13 cellular contexts compared by ENCODE assay signal in genomic region chr7:127717502-127718125, GRCh38.
DNase-seq lines count a peak whose midpoint lies in the region; ATAC-seq, FAIRE-seq and TF ChIP-seq lines count a peak whose summit lies in the region.
"Had no signal": no experiment of that assay in that cellular context is flagged by ENCODE, and none has a peak within 500 bp of the region (broad histone marks: within the 10 kb centered on the region; RNA-seq: fewer than 3 reads in every experiment).

No MANE protein-coding gene starts in this region.

- peaks cover 74% of the 10 kb centered on the region for H3K79me2 ChIP-seq in keratinocyte (ENCODE audit: control insufficient read depth, insufficient read depth, low read length)

- peaks cover 2% of the 10 kb centered on the region for H3K9me3 Mint-ChIP-seq in activated CD4-positive, alpha-beta T cell treated with anti-CD3 and anti-CD28 coated beads, Interleukin-2, amount 10 ng/mL, durations not matched to agents 24 days and 14 days
- 0 out of 2 replicates have a peak, but pooled peaks cover 2% of the 10 kb centered on the region for H3K9me3 Mint-ChIP-seq in HFFc6
- H3K9me3 Mint-ChIP-seq in activated naive CD8-positive, alpha-beta T cell treated with anti-CD3 and anti-CD28 coated beads, Interleukin-2, amount 50 U/mL, for 24 hours: no peaks in the 10 kb centered on the region
- H3K9me3 Mint-ChIP-seq: type B pancreatic cell had no signal

- no peak for TF ChIP-seq CTCF in HFFc6 (IDR thresholded peaks at IDR 0.05)
- TF ChIP-seq CTCF in keratinocyte (optimal IDR thresholded peaks at IDR 0.05 in 1 of 3, IDR thresholded peaks at IDR 0.05 in 1 of 3, conservative IDR thresholded peaks at IDR 0.05 in 1 of 3; ENCODE audit: extremely low read depth in 1 of 3, insufficient read depth in 2 of 3, low read length in 3 of 3): no peak

- peak; percentile 26 for FAIRE-seq in keratinocyte (lab: Jason Lieb, UNC)
- FAIRE-seq: HTR-8/SVneo had no signal

- DNase-seq in activated CD4-positive, alpha-beta T cell treated with anti-CD3 and anti-CD28 coated beads, Interleukin-2, amount 10 ng/mL, durations not matched to agents 24 days and 14 days: no peak
- DNase-seq in activated CD4-positive, alpha-beta T cell treated with anti-CD3 and anti-CD28 coated beads, Interleukin-2, amount 50 U/mL, for 4 hours: no peak
- DNase-seq in HFFc6 (no peak), keratinocyte (ENCODE audit: low read depth, low spot score) (no peak), NCI-H1930 (lab: John Stamatoyannopoulos, UW) (no peak), SIG-M5 (lab: John Stamatoyannopoulos, UW) (no peak), activated gamma-delta T cell (lab: John Stamatoyannopoulos, UW) (no peak)
- no peak for DNase-seq in activated naive CD8-positive, alpha-beta T cell treated with anti-CD3 and anti-CD28 coated beads, Interleukin-2, amount 50 U/mL, for 24 hours
- DNase-seq: foreskin fibroblast, NCI-H1048 had no signal

- no peak overlapping the region for H2AFZ ChIP-seq in keratinocyte (ENCODE audit: control insufficient read depth, low read length)

- H3K4me3 ChIP-seq in keratinocyte (ENCODE audit: control insufficient read depth in 2 of 3, extremely low read depth in 1 of 3, insufficient read depth in 2 of 3, low read depth in 1 of 3, low read length in 3 of 3): no peak overlapping the region

- intact Hi-C loops in activated CD4-positive, alpha-beta T cell treated with anti-CD3 and anti-CD28 coated beads, Interleukin-2, amount 10 ng/mL, durations not matched to agents 24 days and 14 days (cut with micrococcal nuclease): loop anchor here (1.0 to 5.0 kb wide), 3 partner anchors 9 to 140 kb away; no protein-coding TSS in a partner anchor

- no peaks in the 10 kb centered on the region for H3K4me1 ChIP-seq in keratinocyte (ENCODE audit: control insufficient read depth, extremely low read depth, insufficient read depth, low read length)

- peaks cover 76% of the 10 kb centered on the region for H3K36me3 Mint-ChIP-seq in activated CD4-positive, alpha-beta T cell treated with anti-CD3 and anti-CD28 coated beads, Interleukin-2, amount 10 ng/mL, durations not matched to agents 24 days and 14 days (ENCODE audit: low read depth)
- H3K36me3 Mint-ChIP-seq in HFFc6 (ENCODE audit: low read depth): peaks cover 39% of the 10 kb centered on the region
- H3K36me3 Mint-ChIP-seq in activated naive CD8-positive, alpha-beta T cell treated with anti-CD3 and anti-CD28 coated beads, Interleukin-2, amount 50 U/mL, for 24 hours (ENCODE audit: low read depth): peaks cover 76% of the 10 kb centered on the region

- peaks cover 8 to 40% of the 10 kb centered on the region in 2 experiments for H3K36me3 ChIP-seq in keratinocyte (ENCODE audit: control insufficient read depth in 2 of 2, extremely low read depth in 1 of 2, insufficient read depth in 2 of 2, low read length in 2 of 2)

- no peaks in the 10 kb centered on the region for H3K27me3 Mint-ChIP-seq in activated CD4-positive, alpha-beta T cell treated with anti-CD3 and anti-CD28 coated beads, Interleukin-2, amount 10 ng/mL, durations not matched to agents 24 days and 14 days
- no peaks in the 10 kb centered on the region for H3K27me3 Mint-ChIP-seq in HFFc6 (ENCODE audit: insufficient read depth)
- no peaks in the 10 kb centered on the region for H3K27me3 Mint-ChIP-seq in activated naive CD8-positive, alpha-beta T cell treated with anti-CD3 and anti-CD28 coated beads, Interleukin-2, amount 50 U/mL, for 24 hours
- H3K27me3 Mint-ChIP-seq: progenitor cell of endocrine pancreas, type B pancreatic cell had no signal

- dilution Hi-C loops in keratinocyte (cut with MboI; ENCODE audit: extremely low pct_ligation_motif_present, low sequenced_read_pairs): no loop called here

- H3K4me3 Mint-ChIP-seq in activated CD4-positive, alpha-beta T cell treated with anti-CD3 and anti-CD28 coated beads, Interleukin-2, amount 10 ng/mL, durations not matched to agents 24 days and 14 days: no peak overlapping the region
- H3K4me3 Mint-ChIP-seq in HFFc6: no peak overlapping the region
- no peak overlapping the region for H3K4me3 Mint-ChIP-seq in activated naive CD8-positive, alpha-beta T cell treated with anti-CD3 and anti-CD28 coated beads, Interleukin-2, amount 50 U/mL, for 24 hours
- H3K4me3 Mint-ChIP-seq: type B pancreatic cell had no signal

- H3K27ac Mint-ChIP-seq in activated CD4-positive, alpha-beta T cell treated with anti-CD3 and anti-CD28 coated beads, Interleukin-2, amount 10 ng/mL, durations not matched to agents 24 days and 14 days: peak overlapping the region; percentile 55
- H3K27ac Mint-ChIP-seq in HFFc6: peak overlapping the region; percentile 6; the same call in 1 of the 2 replicates
- H3K27ac Mint-ChIP-seq in activated naive CD8-positive, alpha-beta T cell treated with anti-CD3 and anti-CD28 coated beads, Interleukin-2, amount 50 U/mL, for 24 hours: peak overlapping the region; percentile 18
- H3K27ac Mint-ChIP-seq: progenitor cell of endocrine pancreas, type B pancreatic cell had no signal

- peak; percentile 91 for ATAC-seq in activated naive CD8-positive, alpha-beta T cell treated with anti-CD3 and anti-CD28 coated beads, Interleukin-2, amount 50 U/mL, for 24 hours

- no peak overlapping the region for H3K9ac ChIP-seq in keratinocyte (ENCODE audit: control insufficient read depth, extremely low read depth, insufficient read depth, low read length)

- H3K27me3 ChIP-seq in keratinocyte (ENCODE audit: control insufficient read depth, extremely low read depth, insufficient read depth, low read length): no peaks in the 10 kb centered on the region

- H3K4me1 Mint-ChIP-seq in activated CD4-positive, alpha-beta T cell treated with anti-CD3 and anti-CD28 coated beads, Interleukin-2, amount 10 ng/mL, durations not matched to agents 24 days and 14 days: peaks cover 28% of the 10 kb centered on the region
- peaks cover 22% of the 10 kb centered on the region for H3K4me1 Mint-ChIP-seq in HFFc6 (ENCODE audit: low read depth)
- peaks cover 29% of the 10 kb centered on the region for H3K4me1 Mint-ChIP-seq in activated naive CD8-positive, alpha-beta T cell treated with anti-CD3 and anti-CD28 coated beads, Interleukin-2, amount 50 U/mL, for 24 hours

- H3K4me2 ChIP-seq in keratinocyte (ENCODE audit: control insufficient read depth, extremely low read depth, insufficient read depth, low read depth, low read length): no peak overlapping the region

- H4K20me1 ChIP-seq in keratinocyte (ENCODE audit: control insufficient read depth, extremely low read depth, insufficient read depth, low read length): peaks cover 3% of the 10 kb centered on the region

- H3K9me3 ChIP-seq in keratinocyte (ENCODE audit: control insufficient read depth, low read depth, low read length): no peaks in the 10 kb centered on the region

- no peaks in the 10 kb centered on the region for H3K9me1 ChIP-seq in keratinocyte (ENCODE audit: control insufficient read depth, extremely low read depth, insufficient read depth, low read length)

- H3K27ac ChIP-seq in keratinocyte (ENCODE audit: control insufficient read depth, insufficient read depth, low read length): no peak overlapping the region
